Comparison of ENCODE assay signal across 15 cellular contexts in the genomic region with DNA sequence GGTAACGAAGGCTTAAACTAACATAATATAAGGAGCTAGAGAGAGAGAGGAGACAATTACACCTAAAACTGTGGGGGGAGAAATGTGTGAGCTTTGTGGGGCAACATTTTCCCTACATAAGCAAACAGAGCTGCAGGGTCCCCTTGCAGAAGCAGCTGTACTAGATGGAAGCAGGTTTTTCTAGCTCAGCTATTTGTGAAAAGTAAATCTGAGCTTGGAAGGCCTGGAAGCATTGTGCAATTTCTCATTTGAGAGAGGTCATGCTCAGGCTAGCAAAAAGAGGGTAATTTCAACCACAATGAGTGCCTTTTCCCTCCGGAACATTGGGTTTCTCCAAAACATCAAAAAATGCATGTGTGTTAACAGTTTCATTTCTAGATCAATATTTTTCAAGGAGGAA.
A peak's percentile ranks its signal among the peaks of the same experiment; 100 is the strongest.
DNase-seq lines count a peak whose midpoint lies in the region; ATAC-seq and TF ChIP-seq lines count a peak whose summit lies in the region.
"Had no signal": no experiment of that assay in that cellular context is flagged by ENCODE, and none has a peak within 500 bp of the region (broad histone marks: within the 10 kb centered on the region; RNA-seq: fewer than 3 reads in every experiment).

No MANE protein-coding gene starts in this region.

- no peaks in the 10 kb centered on the region for H3K27me3 ChIP-seq in esophagus squamous epithelium

- H3K4me1 ChIP-seq in esophagus squamous epithelium: peaks cover 22 to 91% (median 52%) of the 10 kb centered on the region in 3 donors

- TF ChIP-seq POLR2A in esophagus squamous epithelium (IDR thresholded peaks at IDR 0.05): no peak

- TF ChIP-seq CTCF in esophagus squamous epithelium (IDR thresholded peaks at IDR 0.05): no peak
- TF ChIP-seq CTCF in osteocyte (IDR thresholded peaks at IDR 0.05): no peak
- no peak for TF ChIP-seq CTCF in chondrocyte (IDR thresholded peaks at IDR 0.05)

- peak overlapping the region; percentile 69 for H3K27ac ChIP-seq in KOPT-K1 (ENCODE audit: low read depth, low read length, poor library complexity, severe bottlenecking)
- peak overlapping the region; percentile 80 to 93 (median 83) for H3K27ac ChIP-seq in esophagus squamous epithelium

- H3K9me3 Mint-ChIP-seq in osteocyte (ENCODE audit: unreplicated experiment): no peaks in the 10 kb centered on the region
- H3K9me3 Mint-ChIP-seq in chondrocyte (ENCODE audit: low read depth): no peaks in the 10 kb centered on the region
- H3K9me3 Mint-ChIP-seq: memory B cell; stimulated activated naive CD8-positive, alpha-beta T cell treated with anti-CD3 and anti-CD28 coated beads, Interleukin-15, amount 100 ng/mL, for 72 hours had no signal

- H3K27me3 Mint-ChIP-seq in osteocyte (ENCODE audit: unreplicated experiment): no peaks in the 10 kb centered on the region
- no peaks in the 10 kb centered on the region for H3K27me3 Mint-ChIP-seq in chondrocyte (ENCODE audit: low read depth)
- H3K27me3 Mint-ChIP-seq: stimulated activated naive CD8-positive, alpha-beta T cell treated with anti-CD3 and anti-CD28 coated beads, Interleukin-15, amount 100 ng/mL, for 72 hours had no signal

- no peak for ATAC-seq in GM18511 (IDR thresholded peaks at IDR 0.05; ENCODE audit: unreplicated experiment)
- ATAC-seq: activated CD4-positive, CD25-positive, alpha-beta regulatory T cell treated with anti-CD3 and anti-CD28 coated beads, Interleukin-2, amount 50 U/mL, for 24 hours; K562; stimulated activated naive CD8-positive, alpha-beta T cell treated with anti-CD3 and anti-CD28 coated beads, Interleukin-15, amount 100 ng/mL, for 72 hours had no signal

- no peak overlapping the region for H3K4me3 Mint-ChIP-seq in osteocyte (ENCODE audit: unreplicated experiment)
- H3K4me3 Mint-ChIP-seq in chondrocyte (ENCODE audit: unreplicated experiment): no peak overlapping the region
- H3K4me3 Mint-ChIP-seq: B cell; memory B cell; stimulated activated naive CD8-positive, alpha-beta T cell treated with anti-CD3 and anti-CD28 coated beads, Interleukin-15, amount 100 ng/mL, for 72 hours had no signal

- intact Hi-C loops in esophagus squamous epithelium (cut with DNase I): loop anchor here (5.0 kb wide), 1 partner anchor 110 kb away; no protein-coding TSS in a partner anchor

- no peaks in the 10 kb centered on the region for H3K9me3 ChIP-seq in KOPT-K1 (ENCODE audit: insufficient read depth, low read length, poor library complexity, severe bottlenecking)
- H3K9me3 ChIP-seq in esophagus squamous epithelium: no peaks in the 10 kb centered on the region

- H3K36me3 Mint-ChIP-seq in osteocyte (ENCODE audit: unreplicated experiment) (no peaks in the 10 kb centered on the region), chondrocyte (ENCODE audit: low read depth) (no peaks in the 10 kb centered on the region)
- H3K36me3 Mint-ChIP-seq: memory B cell had no signal

- H3K27ac Mint-ChIP-seq in osteocyte (ENCODE audit: unreplicated experiment): no peak overlapping the region
- no peak overlapping the region for H3K27ac Mint-ChIP-seq in chondrocyte (ENCODE audit: unreplicated experiment)
- H3K27ac Mint-ChIP-seq: B cell, memory B cell had no signal

- 26 to 29% methylated on average over 2 of the region's 2 CpGs for WGBS in esophagus squamous epithelium, 2 donors

- no peak overlapping the region for H3K4me3 ChIP-seq in esophagus squamous epithelium
- H3K4me3 ChIP-seq: K562 had no signal

- H3K36me3 ChIP-seq in KOPT-K1 (ENCODE audit: insufficient read depth, low read length) (no peaks in the 10 kb centered on the region), esophagus squamous epithelium (no peaks in the 10 kb centered on the region)

- DNase-seq in NCI-H748 (lab: John Stamatoyannopoulos, UW; ENCODE audit: unreplicated experiment) (peak; percentile 52), NCI-H748 treated with DMSO at 0.1 percent for 48 hours (lab: John Stamatoyannopoulos, UW) (no peak), esophagus squamous epithelium (lab: John Stamatoyannopoulos, UW) (no peak), osteocyte (ENCODE audit: extremely low spot score, unreplicated experiment) (peak; percentile 5), T1000 (lab: John Stamatoyannopoulos, UW) (no peak), chondrocyte (ENCODE audit: low spot score) (no peak)
- DNase-seq: erythroblast; stimulated activated CD4-positive, alpha-beta T cell treated with anti-CD3 and anti-CD28 coated beads, Interleukin-15, amount 100 ng/mL, for 24 hours; stimulated activated naive CD8-positive, alpha-beta T cell treated with anti-CD3 and anti-CD28 coated beads, Interleukin-15, amount 100 ng/mL, for 72 hours had no signal

- H3K4me1 Mint-ChIP-seq in osteocyte (ENCODE audit: unreplicated experiment) (peaks cover 28% of the 10 kb centered on the region), chondrocyte (ENCODE audit: low read depth) (peaks cover 34% of the 10 kb centered on the region)

Comparison
In these comparisons a context has a peak if more than half of its experiments do, and no peak if none do; other contexts are left out.
1. DNase-seq: peak in NCI-H748 (single experiment) and osteocyte (single experiment); none in NCI-H748 treated with DMSO at 0.1 percent for 48 hours (single experiment), esophagus squamous epithelium (single experiment), T1000 (single experiment) and chondrocyte (single experiment).